ENCODE assay signal across 1 cellular context in genomic region chr2:218010116-218010837, GRCh38.
A peak's percentile ranks its signal among the peaks of the same experiment; 100 is the strongest.
TF ChIP-seq lines count a peak whose summit lies in the region.

No MANE protein-coding gene starts in this region.

TF ChIP-seq in HepG2, 621 proteins besides CTCF, POLR2A, EP300 and RAD21 (continued from another document):
- TF ChIP-seq ZHX1 (CRISPR knock-in tag; IDR thresholded peaks at IDR 0.05; ENCODE audit: low read depth) (no peak), KDM5B (CRISPR knock-in tag; IDR thresholded peaks at IDR 0.05; ENCODE audit: borderline replicate concordance) (0 out of 2 replicates have a peak, but pooled peaks have one; percentile 14), CBX5 (CRISPR knock-in tag; IDR thresholded peaks at IDR 0.05; ENCODE audit: borderline replicate concordance) (no peak), ZNF446 (CRISPR knock-in tag; IDR thresholded peaks at IDR 0.05) (no peak), SIN3A (IDR thresholded peaks at IDR 0.05; ENCODE audit: borderline replicate concordance, low read depth, low read length) (no peak), ZNF687 (CRISPR knock-in tag; IDR thresholded peaks at IDR 0.05) (peak; percentile 32; the same call in 1 of the 2 replicates), FOXO4 (CRISPR knock-in tag; conservative IDR thresholded peaks at IDR 0.05) (no peak), ZNF468 (CRISPR knock-in tag; IDR thresholded peaks at IDR 0.05) (no peak), SMARCE1 (IDR thresholded peaks at IDR 0.05; ENCODE audit: borderline replicate concordance) (no peak), ZNF263 (CRISPR knock-in tag; IDR thresholded peaks at IDR 0.05) (0 out of 2 replicates have a peak, but pooled peaks have one; percentile 27), KDM4B (CRISPR knock-in tag; IDR thresholded peaks at IDR 0.05) (no peak), ZNF337 (CRISPR knock-in tag; IDR thresholded peaks at IDR 0.05; ENCODE audit: borderline replicate concordance, low read depth) (no peak)
